In genomic region chr3:171163724-171164465, GRCh38 we compare ENCODE assay signal across 1 cellular context.
TF ChIP-seq lines count a peak whose summit lies in the region.

No MANE protein-coding gene starts in this region.

TF ChIP-seq in SK-N-SH, 30 proteins besides CTCF, POLR2A, EP300 and RAD21 (continued from another document):
- no peak for TF ChIP-seq IRF3 (IDR thresholded peaks at IDR 0.05; ENCODE audit: low read depth, low read length)
- TF ChIP-seq EZH2phosphoT487 (IDR thresholded peaks at IDR 0.05; ENCODE audit: borderline replicate concordance, low read depth): no peak
- TF ChIP-seq PBX3 (IDR thresholded peaks at IDR 0.05): no peak
- no peak for TF ChIP-seq NFIC (IDR thresholded peaks at IDR 0.05; ENCODE audit: borderline replicate concordance)
- TF ChIP-seq USF2 (IDR thresholded peaks at IDR 0.05; ENCODE audit: borderline replicate concordance, low read depth, low read length): no peak
- TF ChIP-seq USF1 (IDR thresholded peaks at IDR 0.05; ENCODE audit: borderline replicate concordance, low read depth): no peak
- no peak for TF ChIP-seq FOSL2 (IDR thresholded peaks at IDR 0.05; ENCODE audit: borderline replicate concordance, low read depth)
- TF ChIP-seq FOXJ3 (CRISPR knock-in tag; IDR thresholded peaks at IDR 0.05): no peak
- no peak for TF ChIP-seq JUND (IDR thresholded peaks at IDR 0.05)
- no peak for TF ChIP-seq GATA2 (CRISPR knock-in tag; IDR thresholded peaks at IDR 0.05)
- TF ChIP-seq SMC3 (IDR thresholded peaks at IDR 0.05; ENCODE audit: low read depth, low read length): no peak
- TF ChIP-seq YY1 (IDR thresholded peaks at IDR 0.05; ENCODE audit: low read depth): no peak
- TF ChIP-seq MAX (IDR thresholded peaks at IDR 0.05; ENCODE audit: low read depth): no peak
